8 cellular contexts compared by ENCODE assay signal in genomic region chr15:84979651-84980050, GRCh38. TPM values are rescaled to one million over a fixed set of nuclear protein-coding genes. Genes with fewer than 3 reads are reported as not detected.
DNase-seq lines count a peak whose midpoint lies in the region; ATAC-seq and TF ChIP-seq lines count a peak whose summit lies in the region.

No MANE protein-coding gene starts in this region.

- H2AFZ ChIP-seq in ACC112 (ENCODE audit: low read length, unreplicated experiment) (peak overlapping the region; percentile 88), Loucy (ENCODE audit: low read length) (peak overlapping the region; percentile 89; the same call in 1 of the 2 replicates)

- TF ChIP-seq CTCF in Loucy (conservative IDR thresholded peaks at IDR 0.05; ENCODE audit: low read length) = no peak
- TF ChIP-seq CTCF in foreskin fibroblast (IDR thresholded peaks at IDR 0.05; ENCODE audit: low read depth, low read length) = no peak

- H3F3A ChIP-seq in Loucy (ENCODE audit: low read depth) = peaks cover 7% of the 10 kb centered on the region; the same call in 1 of the 2 replicates

- H3K9me3 Mint-ChIP-seq in dendritic cell treated with granulocyte-macrophage colony-stimulating factor and Interleukin-4, amounts not matched to agents 40 ng/mL and 50 ng/mL, for 4 days = no peaks in the 10 kb centered on the region

- H3K27me3 Mint-ChIP-seq in dendritic cell treated with granulocyte-macrophage colony-stimulating factor and Interleukin-4, amounts not matched to agents 40 ng/mL and 50 ng/mL, for 4 days = peaks cover 16% of the 10 kb centered on the region

- peak overlapping the region; percentile 33 for H3K27ac Mint-ChIP-seq in dendritic cell treated with granulocyte-macrophage colony-stimulating factor and Interleukin-4, amounts not matched to agents 40 ng/mL and 50 ng/mL, for 4 days

- intact Hi-C loops in dendritic cell treated with granulocyte-macrophage colony-stimulating factor and Interleukin-4, amounts not matched to agents 40 ng/mL and 50 ng/mL, for 4 days (cut with micrococcal nuclease) = loop anchor here (2.0 to 10.0 kb wide), 4 partner anchors 25 to 345 kb away; no protein-coding TSS in a partner anchor

- H3K9ac ChIP-seq in Loucy (ENCODE audit: low read depth, low read length, poor library complexity, severe bottlenecking) (peak overlapping the region; percentile 75), mucosa of stomach (ENCODE audit: low read length) (peak overlapping the region; percentile 65)

- DNase-seq in foreskin fibroblast (no peak), NOMO-1 treated with DMSO at 0.1 percent for 48 hours (lab: John Stamatoyannopoulos, UW; ENCODE audit: unreplicated experiment) (no peak), A172 (ENCODE audit: low spot score) (no peak)

- H3K79me2 ChIP-seq in ACC112 (ENCODE audit: control insufficient read depth, insufficient read depth, low read length, unreplicated experiment) (peaks cover 25% of the 10 kb centered on the region), Loucy (ENCODE audit: insufficient read depth, low read length) (peaks cover 32% of the 10 kb centered on the region)

- peak overlapping the region; percentile 97 for H3K4me3 ChIP-seq in ACC112 (ENCODE audit: low read depth, low read length)
- peak overlapping the region; percentile 79 for H3K4me3 ChIP-seq in Loucy (ENCODE audit: low read length, poor library complexity, severe bottlenecking)
- H3K4me3 ChIP-seq in mucosa of stomach (ENCODE audit: low read length) = no peak overlapping the region
- H3K4me3 ChIP-seq in foreskin fibroblast (ENCODE audit: low read depth in 1 of 2, low read length in 2 of 2) = no peak overlapping the region

- no peak overlapping the region for H3K27ac ChIP-seq in ACC112 (ENCODE audit: low read depth, low read length)

- peaks cover 14% of the 10 kb centered on the region for H4K20me1 ChIP-seq in Loucy (ENCODE audit: insufficient read depth, low read length, poor library complexity, severe bottlenecking)

- H3K36me3 Mint-ChIP-seq in dendritic cell treated with granulocyte-macrophage colony-stimulating factor and Interleukin-4, amounts not matched to agents 40 ng/mL and 50 ng/mL, for 4 days (ENCODE audit: low read depth) = peaks cover 9% of the 10 kb centered on the region

- H3K9me2 ChIP-seq in Loucy (replicated peaks; ENCODE audit: low read depth, low read length) = no peaks in the 10 kb centered on the region

- no peaks in the 10 kb centered on the region for H3K36me3 ChIP-seq in ACC112 (ENCODE audit: insufficient read depth, low read length)
- no peaks in the 10 kb centered on the region for H3K36me3 ChIP-seq in Loucy (ENCODE audit: insufficient read depth, low read length)
- H3K36me3 ChIP-seq in mucosa of stomach (ENCODE audit: control insufficient read depth, insufficient read depth, low read length) = no peaks in the 10 kb centered on the region

- peaks cover 11% of the 10 kb centered on the region for H3K4me1 ChIP-seq in ACC112 (ENCODE audit: control insufficient read depth, insufficient read depth, low read length, unreplicated experiment)
- peaks cover 28% of the 10 kb centered on the region for H3K4me1 ChIP-seq in Loucy (ENCODE audit: insufficient read depth, low read length, poor library complexity, severe bottlenecking)
- H3K4me1 ChIP-seq in mucosa of stomach (ENCODE audit: control insufficient read depth, insufficient read depth, low read length) = peaks cover 12% of the 10 kb centered on the region

- H3K4me1 Mint-ChIP-seq in dendritic cell treated with granulocyte-macrophage colony-stimulating factor and Interleukin-4, amounts not matched to agents 40 ng/mL and 50 ng/mL, for 4 days (ENCODE audit: low read depth) = peaks cover 16% of the 10 kb centered on the region

- no peaks in the 10 kb centered on the region for H3K27me3 ChIP-seq in ACC112 (ENCODE audit: insufficient read depth, low read length)
- no peaks in the 10 kb centered on the region for H3K27me3 ChIP-seq in Loucy (ENCODE audit: insufficient read depth, low read length, poor library complexity, severe bottlenecking)
- no peaks in the 10 kb centered on the region for H3K27me3 ChIP-seq in mucosa of stomach (ENCODE audit: control insufficient read depth, insufficient read depth, low read length)

- H3K4me2 ChIP-seq in Loucy (ENCODE audit: low read depth, low read length, poor library complexity, severe bottlenecking) = peak overlapping the region; percentile 72

- H3K4me3 Mint-ChIP-seq in dendritic cell treated with granulocyte-macrophage colony-stimulating factor and Interleukin-4, amounts not matched to agents 40 ng/mL and 50 ng/mL, for 4 days = peak overlapping the region; percentile 97

- no peaks in the 10 kb centered on the region for H3K9me3 ChIP-seq in Loucy (ENCODE audit: insufficient read depth, low read depth, low read length)
- no peaks in the 10 kb centered on the region for H3K9me3 ChIP-seq in mucosa of stomach (ENCODE audit: control insufficient read depth, low read length)

- ATAC-seq in GM21786 (IDR thresholded peaks at IDR 0.05; ENCODE audit: unreplicated experiment) = no peak

RNA-seq across cellular contexts. Expression of gene PDE8A, which starts 2.0 kb away (rescaled TPM):
- 7.9 and 13.8 TPM in 2 replicates for total RNA-seq in A172 (2014; rRNA removed; shearing (Covaris generic))

Comparison
In these comparisons a context has a peak if more than half of its experiments do, and no peak if none do; other contexts are left out.
1. H3K4me3 ChIP-seq: peak in ACC112 (single experiment) and Loucy (single experiment); none in mucosa of stomach (single experiment) and foreskin fibroblast (0 of 2).